12 cellular contexts compared by ENCODE assay signal in genomic region chr3:15102256-15102655, GRCh38. TPM values are rescaled to one million over a fixed set of nuclear protein-coding genes. Genes with fewer than 3 reads are reported as not detected.
DNase-seq lines count a peak whose midpoint lies in the region; ATAC-seq and TF ChIP-seq lines count a peak whose summit lies in the region.
"Had no signal": no experiment of that assay in that cellular context is flagged by ENCODE, and none has a peak within 500 bp of the region (broad histone marks: within the 10 kb centered on the region; RNA-seq: fewer than 3 reads in every experiment).

No MANE protein-coding gene starts in this region.

- H3K79me2 ChIP-seq in neural progenitor cell (ENCODE audit: low read depth): peaks cover 15% of the 10 kb centered on the region

- peaks cover 11% of the 10 kb centered on the region for H3K4me1 Mint-ChIP-seq in neural progenitor cell

- peaks cover 7 to 30% of the 10 kb centered on the region in 2 donors for H3K4me1 ChIP-seq in left lung
- H3K4me1 ChIP-seq in gastrocnemius medialis: peaks cover 34 to 41% of the 10 kb centered on the region in 2 donors
- peaks cover 6% of the 10 kb centered on the region for H3K4me1 ChIP-seq in neural progenitor cell

- in situ Hi-C loops in gastrocnemius medialis (cut with MboI; ENCODE audit: low sequenced_read_pairs in 4 of 4): loop anchor here in 1 of 4 donors (25.0 kb wide), 1 partner anchor 310 kb away; no protein-coding TSS in a partner anchor

- intact Hi-C loops in left lung (cut with DNase I) (no loop called here), gastrocnemius medialis (cut with DNase I; ENCODE audit: low total_unique reads) (loop anchor here (1.0 to 5.0 kb wide), 5 partner anchors 95 to 277 kb away; partner anchors contain the start of gene CAPN7)

- H3K9me3 ChIP-seq in left lung (no peaks in the 10 kb centered on the region), gastrocnemius medialis (no peaks in the 10 kb centered on the region), neural progenitor cell (ENCODE audit: low read depth) (no peaks in the 10 kb centered on the region)

- TF ChIP-seq POLR2A in gastrocnemius medialis (IDR thresholded peaks at IDR 0.05): peak; percentile 29 to 32

- H3K4me2 ChIP-seq in neural progenitor cell: no peak overlapping the region
- H3K4me2 ChIP-seq: smooth muscle cell had no signal

- no peak overlapping the region for H3K4me3 ChIP-seq in LNCaP clone FGC (ENCODE audit: low read depth, low read length)
- no peak overlapping the region for H3K4me3 ChIP-seq in left lung
- H3K4me3 ChIP-seq in gastrocnemius medialis: peak overlapping the region in 3 of 4 donors; percentile 15 to 37 (median 19)
- no peak overlapping the region for H3K4me3 ChIP-seq in neural progenitor cell
- H3K4me3 ChIP-seq: cardiac muscle cell, smooth muscle cell had no signal

- H4K20me1 ChIP-seq in neural progenitor cell (ENCODE audit: low read depth): no peaks in the 10 kb centered on the region

- peak; percentile 24 for ATAC-seq in left lung
- ATAC-seq in gastrocnemius medialis: peak; percentile 78 to 86
- ATAC-seq in HG03521 (IDR thresholded peaks at IDR 0.05; ENCODE audit: unreplicated experiment): no peak

- DNase-seq in LNCaP clone FGC (ENCODE audit: low read depth): peak; percentile 71
- DNase-seq in cerebellar cortex (ENCODE audit: low spot score): peak; percentile 45
- peak; percentile 63 to 77 for DNase-seq in left lung
- peak; percentile 92 to 97 for DNase-seq in gastrocnemius medialis
- DNase-seq in NCI-H524 treated with DMSO at 0.1 percent for 48 hours (lab: John Stamatoyannopoulos, UW): no peak
- DNase-seq in neural progenitor cell (ENCODE audit: low spot score): no peak
- DNase-seq in HT-29 (ENCODE audit: low spot score): no peak
- DNase-seq: CD4-positive, CD25-positive, alpha-beta regulatory T cell; SHP77 had no signal

- peaks cover 6% of the 10 kb centered on the region for H3F3A ChIP-seq in neural progenitor cell (ENCODE audit: low read depth)

- H3K27ac ChIP-seq in left lung (peak overlapping the region; percentile 14 to 26), gastrocnemius medialis (peak overlapping the region; percentile 87 to 95 (median 92)), neural progenitor cell (no peak overlapping the region)
- H3K27ac ChIP-seq: cardiac muscle cell had no signal

- H3K9me3 Mint-ChIP-seq in neural progenitor cell: no peaks in the 10 kb centered on the region

- no peaks in the 10 kb centered on the region for H3K36me3 ChIP-seq in left lung
- H3K36me3 ChIP-seq in gastrocnemius medialis: no peaks in the 10 kb centered on the region
- H3K36me3 ChIP-seq in neural progenitor cell: no peaks in the 10 kb centered on the region
- H3K36me3 ChIP-seq: cardiac muscle cell had no signal

- peaks cover 9% of the 10 kb centered on the region for H3K27me3 Mint-ChIP-seq in neural progenitor cell (ENCODE audit: insufficient read depth, low read depth)

- TF ChIP-seq CTCF in LNCaP clone FGC (IDR thresholded peaks at IDR 0.05; ENCODE audit: control insufficient read depth, extremely low read depth, insufficient read depth): no peak
- no peak for TF ChIP-seq CTCF in left lung (IDR thresholded peaks at IDR 0.05)
- TF ChIP-seq CTCF in gastrocnemius medialis (IDR thresholded peaks at IDR 0.05 in 4 of 5, conservative IDR thresholded peaks at IDR 0.05 in 1 of 5): no peak
- TF ChIP-seq CTCF in neural progenitor cell (IDR thresholded peaks at IDR 0.05): no peak

- H3K27me3 ChIP-seq in left lung (no peaks in the 10 kb centered on the region), gastrocnemius medialis (no peaks in the 10 kb centered on the region), neural progenitor cell (no peaks in the 10 kb centered on the region)
- H3K27me3 ChIP-seq: cardiac muscle cell had no signal

- no peak overlapping the region for H3K9ac ChIP-seq in neural progenitor cell

- no peak overlapping the region for H2AFZ ChIP-seq in neural progenitor cell (replicated peaks)

- H3K36me3 Mint-ChIP-seq in neural progenitor cell: no peaks in the 10 kb centered on the region

- no peak overlapping the region for H3K27ac Mint-ChIP-seq in neural progenitor cell
- H3K27ac Mint-ChIP-seq: CD4-positive, CD25-positive, alpha-beta regulatory T cell had no signal

- no peak overlapping the region for H3K4me3 Mint-ChIP-seq in neural progenitor cell

RNA-seq across cellular contexts. Expression of gene RBSN, which starts 3.3 kb away (rescaled TPM):
- total RNA-seq in left lung (10 to 100 TPM; 24.5 to 24.9 TPM), gastrocnemius medialis (10 to 100 TPM; 26.8 to 42.6 (median 28.6) TPM), neural progenitor cell (ENCODE audit: low replicate concordance) (29.8 and 35.4 TPM in 2 replicates)
- 5.6 and 5.8 TPM in 2 replicates for total RNA-seq in HT-29 (2014; rRNA removed; shearing (Covaris generic))

RNA-seq across cellular contexts. Expression of gene MRPS25, which starts 37.1 kb away (rescaled TPM):
- total RNA-seq in left lung (10 to 100 TPM; 62.4 to 70.2 TPM), gastrocnemius medialis (10 to 100 TPM; 71.4 to 88.6 (median 73.9) TPM), neural progenitor cell (ENCODE audit: low replicate concordance) (24.3 and 28.9 TPM in 2 replicates)
- 25.8 and 28.8 TPM in 2 replicates for total RNA-seq in HT-29 (2014; rRNA removed; shearing (Covaris generic))

Comparison
In these comparisons a context has a peak if more than half of its experiments do, and no peak if none do; other contexts are left out.
1. DNase-seq: peak in LNCaP clone FGC (single experiment), cerebellar cortex (single experiment), left lung (2 of 2) and gastrocnemius medialis (2 of 2); none in NCI-H524 treated with DMSO at 0.1 percent for 48 hours (single experiment), neural progenitor cell (single experiment) and HT-29 (single experiment).
2. H3K4me3 ChIP-seq: peak in gastrocnemius medialis (3 of 4); none in LNCaP clone FGC (single experiment), left lung (0 of 2) and neural progenitor cell (single experiment).